Comparison of ENCODE assay signal across 3 cellular contexts in the genomic region with DNA sequence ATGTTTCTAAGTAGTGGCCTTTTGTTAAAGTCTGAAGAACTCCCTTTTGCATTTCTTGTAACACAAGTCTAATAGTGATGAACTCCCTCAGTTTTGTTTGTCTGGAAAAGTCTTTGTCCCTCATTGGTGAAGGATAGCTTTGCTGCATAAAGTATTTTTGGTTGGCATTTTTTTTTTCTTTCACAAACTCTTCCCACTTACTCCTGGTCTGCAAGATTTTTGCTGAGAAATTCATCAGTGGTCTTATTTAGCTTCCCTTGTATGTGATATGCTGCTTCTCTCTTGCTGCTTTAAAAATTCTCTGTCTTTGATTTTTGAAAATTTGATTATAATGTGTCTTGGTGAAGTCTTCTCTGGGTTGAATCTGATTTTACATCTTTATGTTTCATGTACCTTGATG.
TF ChIP-seq lines count a peak whose summit lies in the region.

No MANE protein-coding gene starts in this region.

TF ChIP-seq in HCT116, 20 proteins besides CTCF, POLR2A, EP300 and RAD21:
- 0 out of 2 replicates have a peak, but pooled peaks have one; percentile 43 for TF ChIP-seq CBX3 (IDR thresholded peaks at IDR 0.05; ENCODE audit: low read depth)
- no peak for TF ChIP-seq POLR2AphosphoS5 (IDR thresholded peaks at IDR 0.05; ENCODE audit: low read depth, low read length)
- no peak for TF ChIP-seq YY1 (IDR thresholded peaks at IDR 0.05; ENCODE audit: extremely low read depth, insufficient replicate concordance, low read depth, low read length)

TF ChIP-seq in HEK293, 187 proteins besides CTCF, POLR2A, EP300 and RAD21:
- TF ChIP-seq ZNF791 (tag by site-specific recombination; IDR thresholded peaks at IDR 0.05) (peak; percentile 100), ZNF510 (tag by site-specific recombination; IDR thresholded peaks at IDR 0.05; ENCODE audit: insufficient replicate concordance) (peak; percentile 37), SETDB1 (IDR thresholded peaks at IDR 0.05; ENCODE audit: insufficient read length, low read length) (peak; percentile 92), ELK4 (IDR thresholded peaks at IDR 0.05; ENCODE audit: borderline replicate concordance, low read depth, low read length) (no peak), ZNF529 (tag by site-specific recombination; IDR thresholded peaks at IDR 0.05; ENCODE audit: insufficient replicate concordance) (peak; percentile 38)

TF ChIP-seq in GM12878, 131 proteins besides CTCF, POLR2A, EP300 and RAD21:
- TF ChIP-seq CBX5 (IDR thresholded peaks at IDR 0.05; ENCODE audit: low read depth) (peak; percentile 96; the same call in 1 of the 2 replicates), BHLHE40 (IDR thresholded peaks at IDR 0.05; ENCODE audit: borderline replicate concordance in 1 of 2, low read depth in 2 of 2, low read length in 1 of 2) (no peak)
